11 cellular contexts compared by ENCODE assay signal in the genomic region with DNA sequence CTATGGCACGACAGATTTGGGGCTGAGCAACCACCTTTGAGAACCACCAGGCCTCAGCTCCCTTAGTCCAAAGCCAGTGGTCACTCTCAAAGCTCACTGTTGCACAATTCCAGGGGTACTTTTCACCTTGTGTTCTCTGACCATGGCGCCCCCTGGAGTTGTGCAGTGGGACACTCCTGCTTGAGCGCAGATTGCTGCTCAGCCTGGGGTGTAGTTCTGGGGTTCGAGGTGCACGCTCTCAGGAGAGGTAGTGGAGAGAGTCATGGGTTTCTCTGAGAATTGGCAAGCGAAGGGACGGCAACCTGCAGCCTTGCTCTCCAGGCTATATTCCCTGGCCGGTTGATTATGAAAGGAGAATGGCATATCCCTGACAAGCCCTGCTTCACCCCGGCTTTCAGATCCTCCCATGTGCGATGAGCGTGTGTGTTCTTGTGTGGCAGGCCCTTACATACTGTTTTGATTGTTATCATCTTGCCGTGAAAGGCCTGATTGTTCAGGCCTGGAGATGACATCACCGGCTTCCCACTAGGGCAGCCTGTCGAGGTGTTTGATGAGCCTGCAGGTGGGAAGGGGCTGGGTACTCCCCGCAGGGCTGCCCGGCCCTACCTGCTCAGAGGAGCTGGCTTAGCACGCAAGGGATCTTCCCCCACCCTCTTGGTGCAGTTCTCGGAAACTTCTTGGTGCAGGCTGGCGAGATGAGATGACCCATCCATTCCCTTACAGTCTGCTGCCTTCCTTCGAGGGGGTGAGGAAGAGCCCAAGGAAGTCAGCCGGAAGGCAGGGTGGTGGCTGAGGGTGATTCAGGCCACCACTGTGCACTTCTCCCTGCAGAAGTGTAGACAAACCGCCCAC.
DNase-seq lines count a peak whose midpoint lies in the region; ATAC-seq and TF ChIP-seq lines count a peak whose summit lies in the region.
"Had no signal": no experiment of that assay in that cellular context is flagged by ENCODE, and none has a peak within 500 bp of the region (broad histone marks: within the 10 kb centered on the region; RNA-seq: fewer than 3 reads in every experiment).

No MANE protein-coding gene starts in this region.

- H3K4me3 ChIP-seq in MM.1S (ENCODE audit: low read length): no peak overlapping the region
- H3K4me3 ChIP-seq in effector memory CD4-positive, alpha-beta T cell (ENCODE audit: insufficient read depth, low read depth, low read length, poor library complexity, severe bottlenecking): no peak overlapping the region
- H3K4me3 ChIP-seq: heart right ventricle had no signal

- H3K79me2 ChIP-seq in MM.1S (ENCODE audit: low read length): no peaks in the 10 kb centered on the region

- H3K36me3 Mint-ChIP-seq in brain: no peaks in the 10 kb centered on the region
- H3K36me3 Mint-ChIP-seq: activated naive CD8-positive, alpha-beta T cell had no signal

- no peaks in the 10 kb centered on the region for H3F3A ChIP-seq in MM.1S (ENCODE audit: insufficient read depth, low read length)

- H2AFZ ChIP-seq in MM.1S (ENCODE audit: low read length): no peak overlapping the region

- no peaks in the 10 kb centered on the region for H3K9me3 ChIP-seq in MM.1S (replicated peaks; ENCODE audit: insufficient read depth, low read length)
- H3K9me3 ChIP-seq in effector memory CD4-positive, alpha-beta T cell (ENCODE audit: control insufficient read depth, low read length): no peaks in the 10 kb centered on the region
- H3K9me3 ChIP-seq: heart right ventricle had no signal

- no peak overlapping the region for H3K4me3 Mint-ChIP-seq in brain
- H3K4me3 Mint-ChIP-seq: activated naive CD8-positive, alpha-beta T cell; stimulated activated naive CD8-positive, alpha-beta T cell treated with anti-CD3 and anti-CD28 coated beads, Interleukin-15, Interleukin-2, amounts not matched to agents 100 ng/mL and 50 ng/mL, for 24 hours had no signal

- TF ChIP-seq CTCF in MM.1S (IDR thresholded peaks at IDR 0.05; ENCODE audit: low read length) (peak; percentile 16; the same call in 1 of the 2 replicates), brain (conservative IDR thresholded peaks at IDR 0.05) (peak in 1 of 2 experiments; percentile 26)

- DNase-seq in DMS153 (lab: John Stamatoyannopoulos, UW) (peak; percentile 84), MM.1S (no peak), mucosa of gallbladder (ENCODE audit: low spot score) (peak; percentile 26), KG1 (lab: John Stamatoyannopoulos, UW) (no peak), activated gamma-delta T cell treated with Interleukin-2 at 50 U/mL for 16 hours (no peak)
- DNase-seq in effector memory CD4-positive, alpha-beta T cell: no peak
- DNase-seq: heart right ventricle had no signal

- H3K27ac Mint-ChIP-seq in brain: peak overlapping the region in 3 of 5 experiments; percentile 12 to 86 (median 78)
- H3K27ac Mint-ChIP-seq: activated naive CD8-positive, alpha-beta T cell; stimulated activated naive CD8-positive, alpha-beta T cell treated with anti-CD3 and anti-CD28 coated beads, Interleukin-15, Interleukin-2, amounts not matched to agents 100 ng/mL and 50 ng/mL, for 24 hours had no signal

- no peak overlapping the region for H3K9ac ChIP-seq in MM.1S (ENCODE audit: low read length)

- H3K4me1 Mint-ChIP-seq in brain: peaks cover 19% of the 10 kb centered on the region

- peaks cover 2 to 9% (median 4%) of the 10 kb centered on the region in 5 experiments for H3K9me3 Mint-ChIP-seq in brain

- no peaks in the 10 kb centered on the region for H3K4me1 ChIP-seq in MM.1S (ENCODE audit: low read length)
- no peaks in the 10 kb centered on the region for H3K4me1 ChIP-seq in effector memory CD4-positive, alpha-beta T cell (ENCODE audit: control insufficient read depth, insufficient read depth, low read length, poor library complexity, severe bottlenecking)

- ATAC-seq in HG03159 (IDR thresholded peaks at IDR 0.05; ENCODE audit: unreplicated experiment): no peak
- ATAC-seq: heart right ventricle had no signal

- no peaks in the 10 kb centered on the region for H3K9me2 ChIP-seq in MM.1S (replicated peaks; ENCODE audit: insufficient read depth, low read length)

- no peak overlapping the region for H3K27ac ChIP-seq in MM.1S (ENCODE audit: low read length)
- H3K27ac ChIP-seq in effector memory CD4-positive, alpha-beta T cell (ENCODE audit: insufficient read depth, low read length, poor library complexity, severe bottlenecking): no peak overlapping the region
- H3K27ac ChIP-seq: heart right ventricle had no signal

- H3K36me3 ChIP-seq in MM.1S (replicated peaks; ENCODE audit: insufficient read depth, low read length): no peaks in the 10 kb centered on the region
- no peaks in the 10 kb centered on the region for H3K36me3 ChIP-seq in effector memory CD4-positive, alpha-beta T cell (ENCODE audit: control insufficient read depth, insufficient read depth, low read length)
- H3K36me3 ChIP-seq: heart right ventricle had no signal

- H3K4me2 ChIP-seq in MM.1S (ENCODE audit: low read depth, low read length): no peak overlapping the region

- H3K27me3 ChIP-seq in MM.1S (replicated peaks; ENCODE audit: insufficient read depth, low read length): no peaks in the 10 kb centered on the region
- no peaks in the 10 kb centered on the region for H3K27me3 ChIP-seq in effector memory CD4-positive, alpha-beta T cell (replicated peaks; ENCODE audit: control insufficient read depth, insufficient read depth, low read length, poor library complexity, severe bottlenecking)
- H3K27me3 ChIP-seq: heart right ventricle had no signal

- H4K20me1 ChIP-seq in MM.1S (ENCODE audit: insufficient read depth, low read length): no peaks in the 10 kb centered on the region

- no peaks in the 10 kb centered on the region for H3K27me3 Mint-ChIP-seq in brain
- H3K27me3 Mint-ChIP-seq: activated naive CD8-positive, alpha-beta T cell; stimulated activated naive CD8-positive, alpha-beta T cell treated with anti-CD3 and anti-CD28 coated beads, Interleukin-15, Interleukin-2, amounts not matched to agents 100 ng/mL and 50 ng/mL, for 24 hours had no signal

Comparison
In these comparisons a context has a peak if more than half of its experiments do, and no peak if none do; other contexts are left out.
1. DNase-seq: peak in DMS153 (single experiment) and mucosa of gallbladder (single experiment); none in MM.1S (single experiment), KG1 (single experiment), effector memory CD4-positive, alpha-beta T cell (0 of 3) and activated gamma-delta T cell treated with Interleukin-2 at 50 U/mL for 16 hours (single experiment).